ENCODE assay signal across 1 cellular context in genomic region chr1:212628813-212629415, GRCh38.
TF ChIP-seq lines count a peak whose summit lies in the region.

No MANE protein-coding gene starts in this region.

TF ChIP-seq in HepG2, 621 proteins besides CTCF, POLR2A, EP300 and RAD21 (continued from another document):
- TF ChIP-seq, protein P1, sequence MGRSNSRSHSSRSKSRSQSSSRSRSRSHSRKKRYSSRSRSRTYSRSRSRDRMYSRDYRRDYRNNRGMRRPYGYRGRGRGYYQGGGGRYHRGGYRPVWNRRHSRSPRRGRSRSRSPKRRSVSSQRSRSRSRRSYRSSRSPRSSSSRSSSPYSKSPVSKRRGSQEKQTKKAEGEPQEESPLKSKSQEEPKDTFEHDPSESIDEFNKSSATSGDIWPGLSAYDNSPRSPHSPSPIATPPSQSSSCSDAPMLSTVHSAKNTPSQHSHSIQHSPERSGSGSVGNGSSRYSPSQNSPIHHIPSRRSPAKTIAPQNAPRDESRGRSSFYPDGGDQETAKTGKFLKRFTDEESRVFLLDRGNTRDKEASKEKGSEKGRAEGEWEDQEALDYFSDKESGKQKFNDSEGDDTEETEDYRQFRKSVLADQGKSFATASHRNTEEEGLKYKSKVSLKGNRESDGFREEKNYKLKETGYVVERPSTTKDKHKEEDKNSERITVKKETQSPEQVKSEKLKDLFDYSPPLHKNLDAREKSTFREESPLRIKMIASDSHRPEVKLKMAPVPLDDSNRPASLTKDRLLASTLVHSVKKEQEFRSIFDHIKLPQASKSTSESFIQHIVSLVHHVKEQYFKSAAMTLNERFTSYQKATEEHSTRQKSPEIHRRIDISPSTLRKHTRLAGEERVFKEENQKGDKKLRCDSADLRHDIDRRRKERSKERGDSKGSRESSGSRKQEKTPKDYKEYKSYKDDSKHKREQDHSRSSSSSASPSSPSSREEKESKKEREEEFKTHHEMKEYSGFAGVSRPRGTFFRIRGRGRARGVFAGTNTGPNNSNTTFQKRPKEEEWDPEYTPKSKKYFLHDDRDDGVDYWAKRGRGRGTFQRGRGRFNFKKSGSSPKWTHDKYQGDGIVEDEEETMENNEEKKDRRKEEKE (IDR thresholded peaks at IDR 0.05) = no peak
- TF ChIP-seq TCF7 (IDR thresholded peaks at IDR 0.05; ENCODE audit: low read depth) (peak; percentile 59; the same call in 1 of the 2 replicates), TSC22D2 (CRISPR knock-in tag; IDR thresholded peaks at IDR 0.05; ENCODE audit: borderline replicate concordance) (no peak), ZNF503 (CRISPR knock-in tag; IDR thresholded peaks at IDR 0.05) (no peak), CCAR2 (optimal IDR thresholded peaks at IDR 0.05; ENCODE audit: low read depth, low read length) (no peak), ZNF577 (CRISPR knock-in tag; IDR thresholded peaks at IDR 0.05; ENCODE audit: borderline replicate concordance, low read depth) (no peak), MYNN (CRISPR knock-in tag; IDR thresholded peaks at IDR 0.05; ENCODE audit: low read depth) (no peak), ZNF879 (CRISPR knock-in tag; IDR thresholded peaks at IDR 0.05) (no peak), TEAD3 (CRISPR knock-in tag; optimal IDR thresholded peaks at IDR 0.05; ENCODE audit: borderline replicate concordance) (peak; percentile 33), HNRNPLL (IDR thresholded peaks at IDR 0.05; ENCODE audit: low read depth, low read length, poor library complexity, severe bottlenecking) (no peak), RFXAP (CRISPR knock-in tag; IDR thresholded peaks at IDR 0.05; ENCODE audit: borderline replicate concordance) (no peak), NR2F2 (IDR thresholded peaks at IDR 0.05; ENCODE audit: borderline replicate concordance, low read depth) (peak; percentile 50; the same call in 1 of the 2 replicates), MZF1 (CRISPR knock-in tag; IDR thresholded peaks at IDR 0.05; ENCODE audit: borderline replicate concordance) (no peak), ZNF292 (CRISPR knock-in tag; IDR thresholded peaks at IDR 0.05; ENCODE audit: borderline replicate concordance, low read depth) (no peak), REXO4 (CRISPR knock-in tag; IDR thresholded peaks at IDR 0.05; ENCODE audit: borderline replicate concordance) (no peak), ZNF781 (CRISPR knock-in tag; IDR thresholded peaks at IDR 0.05; ENCODE audit: borderline replicate concordance, not compliant biosample characterization) (no peak), CHD4 (IDR thresholded peaks at IDR 0.05; ENCODE audit: borderline replicate concordance, low read length) (peak; percentile 70; the same call in 1 of the 2 replicates), SOX6 (IDR thresholded peaks at IDR 0.05) (no peak), SOX6 (CRISPR knock-in tag; IDR thresholded peaks at IDR 0.05) (peak; percentile 31; the same call in 1 of the 2 replicates), CHCHD3 (CRISPR knock-in tag; IDR thresholded peaks at IDR 0.05) (no peak)
